8 cellular contexts compared by ENCODE assay signal in genomic region chr2:42568431-42569115, GRCh38. TPM values are rescaled to one million over a fixed set of nuclear protein-coding genes. Genes with fewer than 3 reads are reported as not detected.
DNase-seq lines count a peak whose midpoint lies in the region; ATAC-seq, FAIRE-seq and TF ChIP-seq lines count a peak whose summit lies in the region.

MTA3 (plus strand) TSS chr2:42568632; CDS start chr2:42568746, 114 bp downstream.

- no peaks in the 10 kb centered on the region for H3K36me3 Mint-ChIP-seq in natural killer cell treated with Interleukin-12 subunit alpha and Interleukin-12 subunit beta and Interleukin-15 and Interleukin-18, amount 100 ng/mL, for 72 hours
- H3K36me3 Mint-ChIP-seq in stimulated activated naive B cell treated with anti-CD40 and anti-IgM and Interleukin-4, amounts not matched to agents 10 μg/mL and 1 μg/mL and 100 μg/mL, for 72 hours = peaks cover 4% of the 10 kb centered on the region in 2 donors

- no peak within 1 kb of the TSS for H2AFZ ChIP-seq in HCT116 (ENCODE audit: low read depth, low read length, poor library complexity, severe bottlenecking)

- peak within 1 kb of the TSS; percentile 83 for H3K4me3 Mint-ChIP-seq in natural killer cell treated with Interleukin-12 subunit alpha and Interleukin-12 subunit beta and Interleukin-15 and Interleukin-18, amount 100 ng/mL, for 72 hours
- H3K4me3 Mint-ChIP-seq in stimulated activated naive B cell treated with anti-CD40 and anti-IgM and Interleukin-4, amounts not matched to agents 10 μg/mL and 1 μg/mL and 100 μg/mL, for 72 hours = peak within 1 kb of the TSS; percentile 87 to 95

- TF ChIP-seq CTCF in HCT116 (IDR thresholded peaks at IDR 0.05 in 2 of 3, conservative IDR thresholded peaks at IDR 0.05 in 1 of 3; ENCODE audit: borderline replicate concordance in 1 of 3, insufficient read depth in 1 of 3, low read depth in 2 of 3, low read length in 2 of 3) (no peak), D721Med (IDR thresholded peaks at IDR 0.05; ENCODE audit: insufficient read depth, missing control alignments) (no peak)

- H3K9me2 ChIP-seq in HCT116 (ENCODE audit: insufficient read depth) = no peaks in the 10 kb centered on the region

- peak within 1 kb of the TSS; percentile 95 for H3K4me2 ChIP-seq in HCT116 (ENCODE audit: low read length)

- H4K20me1 ChIP-seq in HCT116 (ENCODE audit: insufficient read depth) = no peaks in the 10 kb centered on the region

- H3K9me3 Mint-ChIP-seq in natural killer cell treated with Interleukin-12 subunit alpha and Interleukin-12 subunit beta and Interleukin-15 and Interleukin-18, amount 100 ng/mL, for 72 hours = no peaks in the 10 kb centered on the region
- no peaks in the 10 kb centered on the region for H3K9me3 Mint-ChIP-seq in stimulated activated naive B cell treated with anti-CD40 and anti-IgM and Interleukin-4, amounts not matched to agents 10 μg/mL and 1 μg/mL and 100 μg/mL, for 72 hours

- BruUV-seq in HCT116 (replicated peaks; lab: Mats Ljungman, UMichigan) = no TSS peak

- ATAC-seq in HCT116 = peak; percentile 80
- peak; percentile 87 to 89 for ATAC-seq in natural killer cell treated with Interleukin-12 subunit alpha and Interleukin-12 subunit beta and Interleukin-15 and Interleukin-18, amount 100 ng/mL, for 72 hours
- ATAC-seq in stimulated activated naive B cell treated with anti-CD40 and anti-IgM and Interleukin-4, amounts not matched to agents 10 μg/mL and 1 μg/mL and 100 μg/mL, for 72 hours (replicated peaks) = peak; percentile 78 to 80

- H3K9ac ChIP-seq in HCT116 (ENCODE audit: low read length) = peak within 1 kb of the TSS; percentile 71

- peak within 1 kb of the TSS; percentile 74 to 96 for H3K27ac Mint-ChIP-seq in natural killer cell treated with Interleukin-12 subunit alpha and Interleukin-12 subunit beta and Interleukin-15 and Interleukin-18, amount 100 ng/mL, for 72 hours
- peak within 1 kb of the TSS; percentile 95 for H3K27ac Mint-ChIP-seq in stimulated activated naive B cell treated with anti-CD40 and anti-IgM and Interleukin-4, amounts not matched to agents 10 μg/mL and 1 μg/mL and 100 μg/mL, for 72 hours

- RAD21 ChIA-PET in HCT116 (lab: Charles Lee; ENCODE audit: low non-redundant PET in 1 of 2, low total read pairs in 2 of 2, uncharacterized antibody in 2 of 2, unreplicated experiment in 2 of 2) = no interaction called here

- peak within 1 kb of the TSS; percentile 45; the same call in 1 of the 2 replicates for H3K27ac ChIP-seq in HCT116 (ENCODE audit: low read depth, low read length)

- intact Hi-C loops in HCT116 (cut with micrococcal nuclease) = no loop called here

- H3K27me3 Mint-ChIP-seq in natural killer cell treated with Interleukin-12 subunit alpha and Interleukin-12 subunit beta and Interleukin-15 and Interleukin-18, amount 100 ng/mL, for 72 hours = no peaks in the 10 kb centered on the region
- H3K27me3 Mint-ChIP-seq in stimulated activated naive B cell treated with anti-CD40 and anti-IgM and Interleukin-4, amounts not matched to agents 10 μg/mL and 1 μg/mL and 100 μg/mL, for 72 hours = no peaks in the 10 kb centered on the region

- DNase-seq in DMS79 (lab: John Stamatoyannopoulos, UW) (peak; percentile 5), HCT116 (ENCODE audit: low read depth, low spot score) (no peak), NCI-H526 treated with DMSO at 0.1 percent for 48 hours (lab: John Stamatoyannopoulos, UW) (peak; percentile 65), fibroblast of gingiva (ENCODE audit: low read depth) (peak; percentile 42), D721Med (ENCODE audit: insufficient read length, low spot score) (no peak)
- DNase-seq in activated T-cell treated with anti-CD3 and anti-CD28 coated beads, Interleukin-2, amount 50 U/mL, for 48 hours = peak; percentile 66 to 77
- DNase-seq in natural killer cell treated with Interleukin-12 subunit alpha and Interleukin-12 subunit beta and Interleukin-15 and Interleukin-18, amount 100 ng/mL, for 72 hours (ENCODE audit: low spot score) = peak; percentile 72
- DNase-seq in stimulated activated naive B cell treated with anti-CD40 and anti-IgM and Interleukin-4, amounts not matched to agents 10 μg/mL and 1 μg/mL and 100 μg/mL, for 72 hours = peak; percentile 35

- TF ChIP-seq RAD21 in HCT116 (IDR thresholded peaks at IDR 0.05; ENCODE audit: low read depth) = no peak

- FAIRE-seq in D721Med (lab: Jason Lieb, UNC) = no peak

- CTCF ChIA-PET in HCT116 (lab: Charles Lee) = no interaction called here

- TF ChIP-seq POLR2A in HCT116 (IDR thresholded peaks at IDR 0.05; ENCODE audit: borderline replicate concordance, extremely low read depth, insufficient read depth, insufficient read length) = no peak

- no peaks in the 10 kb centered on the region for H3K27me3 ChIP-seq in HCT116 (ENCODE audit: insufficient read depth, low read length)

- peaks cover 9 to 21% of the 10 kb centered on the region in 2 experiments; a peak in 3 of 4 replicates for H3K4me1 ChIP-seq in HCT116 (ENCODE audit: control insufficient read depth in 1 of 2, insufficient read depth in 2 of 2, low read length in 2 of 2)

- H3K4me1 Mint-ChIP-seq in natural killer cell treated with Interleukin-12 subunit alpha and Interleukin-12 subunit beta and Interleukin-15 and Interleukin-18, amount 100 ng/mL, for 72 hours (ENCODE audit: low read depth in 2 of 2) = peaks cover 16 to 17% of the 10 kb centered on the region in 2 donors
- peaks cover 13 to 30% of the 10 kb centered on the region in 2 donors for H3K4me1 Mint-ChIP-seq in stimulated activated naive B cell treated with anti-CD40 and anti-IgM and Interleukin-4, amounts not matched to agents 10 μg/mL and 1 μg/mL and 100 μg/mL, for 72 hours

- H3K79me2 ChIP-seq in HCT116 (ENCODE audit: insufficient read depth, low read length) = peaks cover 13% of the 10 kb centered on the region

- H3K4me3 ChIP-seq in HCT116 (replicated peaks in 1 of 2; ENCODE audit: low read depth in 1 of 2, low read length in 2 of 2) = peak within 1 kb of the TSS; percentile 64 to 69

- H3K36me3 ChIP-seq in HCT116 (ENCODE audit: control insufficient read depth in 1 of 2, insufficient read depth in 2 of 2, low read length in 2 of 2) = peaks cover 2% of the 10 kb centered on the region in 2 experiments; a peak in 1 of 4 replicates

- POLR2A ChIA-PET in HCT116 (lab: Charles Lee) = no interaction called here

- no peaks in the 10 kb centered on the region for H3K9me3 ChIP-seq in HCT116 (ENCODE audit: control insufficient read depth in 1 of 2, insufficient read depth in 1 of 2, low read depth in 1 of 2, low read length in 2 of 2)

TF ChIP-seq in HCT116, 20 proteins besides CTCF, POLR2A, EP300 and RAD21:
- TF ChIP-seq YY1 (IDR thresholded peaks at IDR 0.05; ENCODE audit: extremely low read depth, insufficient replicate concordance, low read depth, low read length) (no peak), ELF1 (IDR thresholded peaks at IDR 0.05; ENCODE audit: borderline replicate concordance, low read depth) (no peak), ZBTB33 (IDR thresholded peaks at IDR 0.05; ENCODE audit: extremely low read depth, insufficient replicate concordance, low read length) (no peak), ZFX (IDR thresholded peaks at IDR 0.05) (peak; percentile 67), SIN3A (IDR thresholded peaks at IDR 0.05; ENCODE audit: low read depth) (no peak), SP1 (IDR thresholded peaks at IDR 0.05; ENCODE audit: low read depth) (no peak)

RNA-seq across cellular contexts. Expression of gene MTA3, which starts in this region (rescaled TPM):
- total RNA-seq in HCT116 (2021; ENCODE audit: unreplicated experiment) = 46.3 TPM
- polyA plus RNA-seq in HCT116 (2012) = 21.2 and 23.2 TPM in 2 replicates
- 10 to 100 TPM; 18.7 to 21.2 TPM for total RNA-seq in natural killer cell treated with Interleukin-12 subunit alpha and Interleukin-12 subunit beta and Interleukin-15 and Interleukin-18, amount 100 ng/mL, for 72 hours

Comparison
In these comparisons a context has a peak if more than half of its experiments do, and no peak if none do; other contexts are left out.
1. DNase-seq: peak in DMS79 (single experiment), NCI-H526 treated with DMSO at 0.1 percent for 48 hours (single experiment), activated T-cell treated with anti-CD3 and anti-CD28 coated beads, Interleukin-2, amount 50 U/mL, for 48 hours (2 of 2), fibroblast of gingiva (single experiment), natural killer cell treated with Interleukin-12 subunit alpha and Interleukin-12 subunit beta and Interleukin-15 and Interleukin-18, amount 100 ng/mL, for 72 hours (single experiment) and stimulated activated naive B cell treated with anti-CD40 and anti-IgM and Interleukin-4, amounts not matched to agents 10 μg/mL and 1 μg/mL and 100 μg/mL, for 72 hours (single experiment); none in HCT116 (single experiment) and D721Med (single experiment).
2. Peak in every context shown above with its lines, with median percentiles within 50 percentile points of each other: ATAC-seq.